11 cellular contexts compared by ENCODE assay signal in genomic region chr11:62501432-62501891, GRCh38. TPM values are rescaled to one million over a fixed set of nuclear protein-coding genes. Genes with fewer than 3 reads are reported as not detected.
A peak's percentile ranks its signal among the peaks of the same experiment; 100 is the strongest.
DNase-seq lines count a peak whose midpoint lies in the region; ATAC-seq and TF ChIP-seq lines count a peak whose summit lies in the region.
"Had no signal": no experiment of that assay in that cellular context is flagged by ENCODE, and none has a peak within 500 bp of the region (broad histone marks: within the 10 kb centered on the region; RNA-seq: fewer than 3 reads in every experiment).

No MANE protein-coding gene starts in this region.

- TF ChIP-seq CTCF in breast epithelium (IDR thresholded peaks at IDR 0.05) (no peak), MCF 10A (IDR thresholded peaks at IDR 0.05; ENCODE audit: unreplicated experiment) (no peak), esophagus squamous epithelium (IDR thresholded peaks at IDR 0.05) (no peak), nephron progenitor cell (IDR thresholded peaks at IDR 0.05) (no peak), coronary artery (IDR thresholded peaks at IDR 0.05) (no peak), WERI-Rb-1 (IDR thresholded peaks at IDR 0.05; ENCODE audit: low read depth, low read length) (no peak)

- H3K4me3 ChIP-seq in breast epithelium (peak overlapping the region in 1 of 3 donors; percentile 3), esophagus squamous epithelium (no peak overlapping the region), coronary artery (no peak overlapping the region), WERI-Rb-1 (ENCODE audit: low read depth, low read length) (no peak overlapping the region)

- H3K9me3 Mint-ChIP-seq in MCF 10A (ENCODE audit: unreplicated experiment) = no peaks in the 10 kb centered on the region
- no peaks in the 10 kb centered on the region for H3K9me3 Mint-ChIP-seq in nephron progenitor cell
- H3K9me3 Mint-ChIP-seq: activated naive CD4-positive, alpha-beta T cell treated with anti-CD3 and anti-CD28 coated beads, Interleukin-2, amount 50 U/mL, for 24 hours had no signal

- no peaks in the 10 kb centered on the region for H3K27me3 Mint-ChIP-seq in MCF 10A (ENCODE audit: insufficient read depth, unreplicated experiment)
- peaks cover 46% of the 10 kb centered on the region for H3K27me3 Mint-ChIP-seq in nephron progenitor cell (ENCODE audit: low read depth, poor library complexity)
- H3K27me3 Mint-ChIP-seq: activated naive CD4-positive, alpha-beta T cell treated with anti-CD3 and anti-CD28 coated beads, Interleukin-2, amount 50 U/mL, for 24 hours had no signal

- CTCF ChIA-PET in MCF 10A (lab: Yijun Ruan, JAX) = no interaction called here

- intact Hi-C loops in breast epithelium (cut with DNase I; ENCODE audit: low total_unique reads) (loop anchor here (5.0 kb wide), 1 partner anchor 36 kb away; no protein-coding TSS in a partner anchor), MCF 10A (cut with micrococcal nuclease) (no loop called here), esophagus squamous epithelium (cut with DNase I) (no loop called here)

- H3K36me3 Mint-ChIP-seq in MCF 10A (ENCODE audit: insufficient read depth, unreplicated experiment) (peaks cover 5% of the 10 kb centered on the region), nephron progenitor cell (ENCODE audit: low read depth) (no peaks in the 10 kb centered on the region)
- H3K36me3 Mint-ChIP-seq: activated naive CD4-positive, alpha-beta T cell treated with anti-CD3 and anti-CD28 coated beads, Interleukin-2, amount 50 U/mL, for 24 hours had no signal

- BruUV-seq in MCF 10A (replicated peaks; lab: Mats Ljungman, UMichigan) = no TSS peak

- H3K4me1 ChIP-seq in breast epithelium (peaks cover 0 to 15% of the 10 kb centered on the region in 2 donors), esophagus squamous epithelium (peaks cover 40 to 100% (median 60%) of the 10 kb centered on the region in 3 donors)

- TF ChIP-seq POLR2A in breast epithelium (IDR thresholded peaks at IDR 0.05) (no peak), esophagus squamous epithelium (IDR thresholded peaks at IDR 0.05) (no peak)

- H3K27ac Mint-ChIP-seq in MCF 10A (ENCODE audit: low read depth, unreplicated experiment) = no peak overlapping the region
- H3K27ac Mint-ChIP-seq in nephron progenitor cell = no peak overlapping the region
- H3K27ac Mint-ChIP-seq: activated naive CD4-positive, alpha-beta T cell treated with anti-CD3 and anti-CD28 coated beads, Interleukin-2, amount 50 U/mL, for 24 hours had no signal

- H3K27me3 ChIP-seq in breast epithelium (no peaks in the 10 kb centered on the region), esophagus squamous epithelium (no peaks in the 10 kb centered on the region), WERI-Rb-1 (ENCODE audit: insufficient read depth, low read depth, severe bottlenecking) (no peaks in the 10 kb centered on the region)

- no peak for ATAC-seq in GM21576 (IDR thresholded peaks at IDR 0.05; ENCODE audit: unreplicated experiment)
- no peak for ATAC-seq in HG03565 (IDR thresholded peaks at IDR 0.05; ENCODE audit: unreplicated experiment)

- WGBS in esophagus squamous epithelium, 2 donors = 60 to 69% methylated on average over 7 of the region's 11 CpGs

- H3K9me3 ChIP-seq in breast epithelium (no peaks in the 10 kb centered on the region), esophagus squamous epithelium (no peaks in the 10 kb centered on the region), WERI-Rb-1 (ENCODE audit: severe bottlenecking) (no peaks in the 10 kb centered on the region)

- POLR2A ChIA-PET in MCF 10A (lab: Yijun Ruan, JAX) = interaction anchor here (0.7 kb wide), 1 partner anchor 430 kb away, joined by 3 read pairs; no protein-coding TSS in a partner anchor

- peak; percentile 74 to 81 for DNase-seq in breast epithelium (ENCODE audit: low spot score in 2 of 2)
- no peak for DNase-seq in MCF 10A (ENCODE audit: unreplicated experiment)
- DNase-seq in esophagus squamous epithelium (lab: John Stamatoyannopoulos, UW) = no peak
- peak; percentile 20 for DNase-seq in nephron progenitor cell
- no peak for DNase-seq in coronary artery (ENCODE audit: low spot score)
- no peak for DNase-seq in WERI-Rb-1
- DNase-seq: MM.1S, T-helper 1 cell had no signal

- H3K4me1 Mint-ChIP-seq in MCF 10A (ENCODE audit: insufficient read depth, unreplicated experiment) (peaks cover 28% of the 10 kb centered on the region), nephron progenitor cell (peaks cover 55% of the 10 kb centered on the region)

- H3K27ac ChIP-seq in breast epithelium (peak overlapping the region; percentile 76 to 84), esophagus squamous epithelium (peak overlapping the region; percentile 90 to 97 (median 94)), coronary artery (peak overlapping the region in 1 of 2 donors; percentile 50), WERI-Rb-1 (no peak overlapping the region)

- H3K4me3 Mint-ChIP-seq in MCF 10A (ENCODE audit: unreplicated experiment) (no peak overlapping the region), nephron progenitor cell (no peak overlapping the region)
- H3K4me3 Mint-ChIP-seq: activated naive CD4-positive, alpha-beta T cell treated with anti-CD3 and anti-CD28 coated beads, Interleukin-2, amount 50 U/mL, for 24 hours had no signal

- no peaks in the 10 kb centered on the region for H3K36me3 ChIP-seq in breast epithelium
- H3K36me3 ChIP-seq in esophagus squamous epithelium = no peaks in the 10 kb centered on the region
- H3K36me3 ChIP-seq in WERI-Rb-1 = no peaks in the 10 kb centered on the region

RNA-seq across cellular contexts. Expression of gene AHNAK, which starts 45.1 kb away (rescaled TPM):
- total RNA-seq in breast epithelium (1,000 to 10,000 TPM in 2 of 3 donors, 100 to 1,000 TPM in 1; 636 to 1,393 (median 1,040) TPM), MCF 10A (2022) (416 and 429 TPM in 2 replicates), esophagus squamous epithelium (1,000 to 10,000 TPM in 2 of 4 donors, 100 to 1,000 TPM in 2; 695 to 1,250 (median 954) TPM)

Comparison
In these comparisons a context has a peak if more than half of its experiments do, and no peak if none do; other contexts are left out.
1. DNase-seq: peak in breast epithelium (2 of 2) and nephron progenitor cell (single experiment); none in MCF 10A (single experiment), esophagus squamous epithelium (single experiment), coronary artery (single experiment) and WERI-Rb-1 (single experiment).